17 cellular contexts compared by ENCODE assay signal in the genomic region with DNA sequence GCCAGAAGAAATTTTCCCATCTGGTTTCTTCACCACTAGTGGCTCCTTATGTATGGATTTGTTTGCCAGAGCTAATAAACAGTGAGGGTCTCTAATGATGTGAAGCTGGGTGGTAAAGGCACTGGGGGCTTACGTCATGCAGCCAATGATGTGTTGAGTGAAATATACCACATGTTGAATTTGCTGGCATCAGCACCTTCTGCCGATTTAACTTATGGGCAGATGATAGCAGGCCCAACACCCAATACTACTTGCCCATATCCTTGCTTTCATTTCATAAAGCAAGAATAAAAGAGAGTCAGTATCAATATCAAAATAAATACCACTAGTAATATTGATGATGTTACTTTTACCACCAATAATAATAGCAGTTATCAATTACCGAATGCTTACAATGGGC.
DNase-seq lines count a peak whose midpoint lies in the region; ATAC-seq, FAIRE-seq and TF ChIP-seq lines count a peak whose summit lies in the region.
"Had no signal": no experiment of that assay in that cellular context is flagged by ENCODE, and none has a peak within 500 bp of the region (broad histone marks: within the 10 kb centered on the region; RNA-seq: fewer than 3 reads in every experiment).

No MANE protein-coding gene starts in this region.

- no peak overlapping the region for H2AFZ ChIP-seq in osteoblast (ENCODE audit: low read length)
- H2AFZ ChIP-seq: GM23248 had no signal

- intact Hi-C loops in Panc1 (cut with micrococcal nuclease; ENCODE audit: unreplicated experiment) (no loop called here), tibial artery (cut with DNase I; ENCODE audit: low total_unique reads) (no loop called here)

- H3K4me2 ChIP-seq in A549 (no peak overlapping the region), osteoblast (ENCODE audit: insufficient read depth, low read length) (no peak overlapping the region)
- H3K4me2 ChIP-seq: BLaER1 treated with 17β-estradiol and CSF1 and Interleukin-3, amounts not matched to agents 10 nM and 100 nM had no signal

- POLR2A ChIA-PET in A549 (lab: Yijun Ruan, JAX) (no interaction called here), Panc1 (lab: Charles Lee) (no interaction called here)

- H3K27ac ChIP-seq in A549: no peak overlapping the region
- peak overlapping the region; percentile 79; the same call in 1 of the 2 replicates for H3K27ac ChIP-seq in Panc1 (ENCODE audit: low read length)
- peak overlapping the region; percentile 60 for H3K27ac ChIP-seq in cingulate gyrus (ENCODE audit: low read depth, low read length)
- peak overlapping the region; percentile 4 to 42 for H3K27ac ChIP-seq in tibial artery
- H3K27ac ChIP-seq in osteoblast (ENCODE audit: low read depth, low read length): no peak overlapping the region
- H3K27ac ChIP-seq: BLaER1 treated with 17β-estradiol and CSF1 and Interleukin-3, amounts not matched to agents 10 nM and 100 nM; GM23248 had no signal

- TF ChIP-seq RAD21 in A549 (conservative IDR thresholded peaks at IDR 0.05 in 1 of 2, IDR thresholded peaks at IDR 0.05 in 1 of 2): no peak

- TF ChIP-seq EP300 in A549 (IDR thresholded peaks at IDR 0.05): no peak

- H3K27me3 ChIP-seq in Panc1 (ENCODE audit: control insufficient read depth, insufficient read depth, low read length) (no peaks in the 10 kb centered on the region), tibial artery (no peaks in the 10 kb centered on the region), osteoblast (ENCODE audit: insufficient read depth, low read length) (no peaks in the 10 kb centered on the region)
- H3K27me3 ChIP-seq: BLaER1 treated with 17β-estradiol and CSF1 and Interleukin-3, amounts not matched to agents 10 nM and 100 nM had no signal

- no peak for FAIRE-seq in A549 (lab: Jason Lieb, UNC)
- FAIRE-seq: GM12878 had no signal

- no peak overlapping the region for H3K4me3 ChIP-seq in A549
- H3K4me3 ChIP-seq in Panc1 (ENCODE audit: low read depth in 2 of 2, low read length in 2 of 2): no peak overlapping the region
- H3K4me3 ChIP-seq in tibial artery: no peak overlapping the region
- H3K4me3 ChIP-seq in osteoblast (ENCODE audit: insufficient read depth, low read length): no peak overlapping the region
- H3K4me3 ChIP-seq: BLaER1 treated with 17β-estradiol and CSF1 and Interleukin-3, amounts not matched to agents 10 nM and 100 nM; GM12878; GM23248; HAP-1 had no signal

- TF ChIP-seq CTCF in A549 (IDR thresholded peaks at IDR 0.05): no peak
- TF ChIP-seq CTCF in Panc1 (IDR thresholded peaks at IDR 0.05): no peak
- TF ChIP-seq CTCF in tibial artery (IDR thresholded peaks at IDR 0.05): no peak
- no peak for TF ChIP-seq CTCF in osteoblast (IDR thresholded peaks at IDR 0.05; ENCODE audit: extremely low read depth, low read depth, low read length)

- H3K4me1 ChIP-seq in A549 (peaks cover 35% of the 10 kb centered on the region), Panc1 (ENCODE audit: control insufficient read depth, insufficient read depth, low read length) (peaks cover 19% of the 10 kb centered on the region), tibial artery (peaks cover 15 to 100% (median 50%) of the 10 kb centered on the region in 4 donors), osteoblast (ENCODE audit: insufficient read depth, low read length) (peaks cover 6% of the 10 kb centered on the region)

- H4K20me1 ChIP-seq in osteoblast (ENCODE audit: insufficient read depth, low read length): no peaks in the 10 kb centered on the region
- H4K20me1 ChIP-seq: BLaER1 treated with 17β-estradiol and CSF1 and Interleukin-3, amounts not matched to agents 10 nM and 100 nM had no signal

- TF ChIP-seq POLR2A in A549 (IDR thresholded peaks at IDR 0.05; ENCODE audit: low read length): no peak

- DNase-seq in A549 (ENCODE audit: low read depth in 1 of 2, low spot score in 1 of 2) (no peak), Panc1 (ENCODE audit: low read depth, low spot score) (no peak), tibial artery (no peak), NCI-H345 treated with DMSO at 0.1 percent for 48 hours (lab: John Stamatoyannopoulos, UW; ENCODE audit: unreplicated experiment) (no peak), NCI-H2107 (lab: John Stamatoyannopoulos, UW) (no peak), osteoblast (ENCODE audit: insufficient read length, low spot score, missing footprints) (no peak)
- DNase-seq: 8988T; CD8-positive, alpha-beta T cell; DMS 273 treated with DMSO at 0.1 percent for 48 hours; DMS53; DND-41; EL; GM23248 had no signal

- no peak for ATAC-seq in A549
- no peak for ATAC-seq in Panc1
- ATAC-seq: CD8-positive, alpha-beta T cell; GM12878 had no signal

- BruUV-seq in Panc1 (replicated peaks; lab: Mats Ljungman, UMichigan): no TSS peak

- 95% methylated on average over 3 of the region's 3 CpGs for WGBS in A549 (ENCODE audit: missing lambda C conversion rate)

- H3K79me2 ChIP-seq in osteoblast (ENCODE audit: insufficient read depth, low read length): no peaks in the 10 kb centered on the region

- CTCF ChIA-PET in A549 (lab: Yijun Ruan, JAX): no interaction called here
- CTCF ChIA-PET in Panc1 (lab: Charles Lee): no interaction called here

- in situ Hi-C loops in Panc1 (cut with HindIII; ENCODE audit: low pct_unique_long_range_greater_than_20kb, low sequenced_read_pairs): no loop called here

- H3K9me3 ChIP-seq in A549: no peaks in the 10 kb centered on the region
- H3K9me3 ChIP-seq in Panc1 (ENCODE audit: control insufficient read depth, insufficient read depth, low read depth, low read length): no peaks in the 10 kb centered on the region
- H3K9me3 ChIP-seq in tibial artery: no peaks in the 10 kb centered on the region
- H3K9me3 ChIP-seq in osteoblast (ENCODE audit: low read depth, low read length): no peaks in the 10 kb centered on the region
- H3K9me3 ChIP-seq: BLaER1 treated with 17β-estradiol and CSF1 and Interleukin-3, amounts not matched to agents 10 nM and 100 nM; HAP-1 had no signal

- H3K36me3 ChIP-seq in Panc1 (ENCODE audit: control insufficient read depth, insufficient read depth, low read length): no peaks in the 10 kb centered on the region
- H3K36me3 ChIP-seq in tibial artery: no peaks in the 10 kb centered on the region
- H3K36me3 ChIP-seq in osteoblast (ENCODE audit: insufficient read depth, low read length): no peaks in the 10 kb centered on the region
- H3K36me3 ChIP-seq: BLaER1 treated with 17β-estradiol and CSF1 and Interleukin-3, amounts not matched to agents 10 nM and 100 nM; HAP-1 had no signal

TF ChIP-seq in A549, 52 proteins besides CTCF, POLR2A, EP300 and RAD21:
- no peak for TF ChIP-seq BHLHE40 (IDR thresholded peaks at IDR 0.05; ENCODE audit: low read depth, low read length)
- TF ChIP-seq TP53 (CRISPR knock-in tag; IDR thresholded peaks at IDR 0.05): no peak
- no peak for TF ChIP-seq REST (IDR thresholded peaks at IDR 0.05)
- no peak for TF ChIP-seq ZNF302 (CRISPR knock-in tag; IDR thresholded peaks at IDR 0.05)
- TF ChIP-seq MAFK (IDR thresholded peaks at IDR 0.05; ENCODE audit: partially characterized antibody): peak; percentile 52
- TF ChIP-seq HOXB5 (CRISPR knock-in tag; IDR thresholded peaks at IDR 0.05): no peak

Comparison
In these comparisons a context has a peak if more than half of its experiments do, and no peak if none do; other contexts are left out.
1. H3K27ac ChIP-seq: peak in Panc1 (single experiment), cingulate gyrus (single experiment) and tibial artery (2 of 2); none in A549 (0 of 2) and osteoblast (single experiment).